Comparison of ENCODE assay signal across 8 cellular contexts in genomic region chr6:27471365-27472115, GRCh38. TPM values are rescaled to one million over a fixed set of nuclear protein-coding genes. Genes with fewer than 3 reads are reported as not detected.
DNase-seq lines count a peak whose midpoint lies in the region; ATAC-seq and TF ChIP-seq lines count a peak whose summit lies in the region.

No MANE protein-coding gene starts in this region.

- peaks cover 50% of the 10 kb centered on the region for H3K36me3 Mint-ChIP-seq in activated CD4-positive, alpha-beta T cell treated with anti-CD3 and anti-CD28 coated beads, Interleukin-2, amount 10 ng/mL, durations not matched to agents 24 days and 14 days (ENCODE audit: low read depth)
- H3K36me3 Mint-ChIP-seq in WTC11, result peaks cover 20% of the 10 kb centered on the region

- peaks cover 8% of the 10 kb centered on the region for H3K4me1 ChIP-seq in iPS-18a (ENCODE audit: control insufficient read depth, low read depth, low read length)
- peaks cover 5% of the 10 kb centered on the region for H3K4me1 ChIP-seq in testis

- H3K27me3 Mint-ChIP-seq in activated CD4-positive, alpha-beta T cell treated with anti-CD3 and anti-CD28 coated beads, Interleukin-2, amount 10 ng/mL, durations not matched to agents 24 days and 14 days, result peaks cover 2% of the 10 kb centered on the region
- H3K27me3 Mint-ChIP-seq in WTC11 (ENCODE audit: low read depth), result no peaks in the 10 kb centered on the region

- H3K27ac ChIP-seq in iPS-18a (ENCODE audit: low read length) (no peak overlapping the region), testis (peak overlapping the region; percentile 88 to 90)

- CTCF ChIA-PET in WTC11 (lab: Charles Lee), result interaction anchor here (1.4 to 2.2 kb wide), 2 partner anchors 24 to 47 kb away, joined by 4 to 10 read pairs; no protein-coding TSS in a partner anchor

- H3K27me3 ChIP-seq in iPS-18a (ENCODE audit: control insufficient read depth, insufficient read depth, low read length), result no peaks in the 10 kb centered on the region
- H3K27me3 ChIP-seq in testis, result no peaks in the 10 kb centered on the region

- H3K36me3 ChIP-seq in iPS-18a (ENCODE audit: control insufficient read depth, low read depth, low read length) (no peaks in the 10 kb centered on the region), testis (ENCODE audit: low read depth, missing control alignments) (no peaks in the 10 kb centered on the region)

- peak overlapping the region; percentile 98 for H3K27ac Mint-ChIP-seq in activated CD4-positive, alpha-beta T cell treated with anti-CD3 and anti-CD28 coated beads, Interleukin-2, amount 10 ng/mL, durations not matched to agents 24 days and 14 days
- peak overlapping the region; percentile 96 for H3K27ac Mint-ChIP-seq in WTC11

- H3K9me3 ChIP-seq in iPS-18a (ENCODE audit: control insufficient read depth, low read depth, low read length), result no peaks in the 10 kb centered on the region
- no peaks in the 10 kb centered on the region for H3K9me3 ChIP-seq in testis

- peak overlapping the region; percentile 89 for H3K9ac ChIP-seq in iPS-18a (ENCODE audit: low read length)

- peaks cover 18% of the 10 kb centered on the region for H3K9me3 Mint-ChIP-seq in activated CD4-positive, alpha-beta T cell treated with anti-CD3 and anti-CD28 coated beads, Interleukin-2, amount 10 ng/mL, durations not matched to agents 24 days and 14 days
- H3K9me3 Mint-ChIP-seq in WTC11, result no peaks in the 10 kb centered on the region

- ATAC-seq in WTC11, result no peak
- no peak for ATAC-seq in omental fat pad (ENCODE audit: low FRiP score)
- ATAC-seq in HG03280 (IDR thresholded peaks at IDR 0.05; ENCODE audit: unreplicated experiment), result no peak

- H3K4me3 ChIP-seq in iPS-18a (ENCODE audit: low read length), result peak overlapping the region; percentile 69
- peak overlapping the region; percentile 85 to 98 for H3K4me3 ChIP-seq in testis

- no peak for DNase-seq in activated CD4-positive, alpha-beta T cell treated with anti-CD3 and anti-CD28 coated beads, Interleukin-2, amount 10 ng/mL, durations not matched to agents 24 days and 14 days
- no peak for DNase-seq in activated CD4-positive, alpha-beta T cell treated with anti-CD3 and anti-CD28 coated beads for 4 hours
- DNase-seq in WTC11 (ENCODE audit: low spot score), result no peak
- DNase-seq in testis, result no peak
- DNase-seq in omental fat pad (ENCODE audit: low spot score), result no peak
- no peak for DNase-seq in central memory CD4-positive, alpha-beta T cell

- H3K4me1 Mint-ChIP-seq in activated CD4-positive, alpha-beta T cell treated with anti-CD3 and anti-CD28 coated beads, Interleukin-2, amount 10 ng/mL, durations not matched to agents 24 days and 14 days, result peaks cover 43% of the 10 kb centered on the region
- peaks cover 25% of the 10 kb centered on the region for H3K4me1 Mint-ChIP-seq in WTC11

- peak overlapping the region; percentile 89 for H3K4me3 Mint-ChIP-seq in activated CD4-positive, alpha-beta T cell treated with anti-CD3 and anti-CD28 coated beads, Interleukin-2, amount 10 ng/mL, durations not matched to agents 24 days and 14 days
- peak overlapping the region; percentile 88 for H3K4me3 Mint-ChIP-seq in WTC11

- WGBS in testis, 2 donors, result 42 to 49% methylated on average over 6 of the region's 6 CpGs

- POLR2A ChIA-PET in WTC11 (lab: Charles Lee), result no interaction called here

- intact Hi-C loops in activated CD4-positive, alpha-beta T cell treated with anti-CD3 and anti-CD28 coated beads, Interleukin-2, amount 10 ng/mL, durations not matched to agents 24 days and 14 days (cut with micrococcal nuclease), result loop anchor here (2.0 to 10.0 kb wide), 4 partner anchors 83 to 1423 kb away; partner anchors contain the start of genes ABT1 and ZNF391
- intact Hi-C loops in testis (cut with DNase I; ENCODE audit: low total_unique reads), result no loop called here

- TF ChIP-seq CTCF in WTC11 (IDR thresholded peaks at IDR 0.05) (no peak), testis (IDR thresholded peaks at IDR 0.05) (no peak), omental fat pad (IDR thresholded peaks at IDR 0.05) (no peak)

- no peak for TF ChIP-seq POLR2A in testis (IDR thresholded peaks at IDR 0.05)

TF ChIP-seq in WTC11, 78 proteins besides CTCF, POLR2A, EP300 and RAD21 (continues in another document):
- TF ChIP-seq GABPB1 (CRISPR knock-in tag; IDR thresholded peaks at IDR 0.05) (no peak), NR1H2 (CRISPR knock-in tag; IDR thresholded peaks at IDR 0.05) (no peak), ELF4 (CRISPR knock-in tag; IDR thresholded peaks at IDR 0.05; ENCODE audit: low read depth) (no peak), IRF2 (CRISPR knock-in tag; IDR thresholded peaks at IDR 0.05; ENCODE audit: borderline replicate concordance, low read depth) (no peak), MXD4 (CRISPR knock-in tag; IDR thresholded peaks at IDR 0.05; ENCODE audit: borderline replicate concordance) (no peak), USF2 (CRISPR knock-in tag; IDR thresholded peaks at IDR 0.05) (no peak), RELA (CRISPR knock-in tag; IDR thresholded peaks at IDR 0.05; ENCODE audit: borderline replicate concordance) (no peak), HMGA2 (CRISPR knock-in tag; IDR thresholded peaks at IDR 0.05) (no peak), GTF2I (CRISPR knock-in tag; conservative IDR thresholded peaks at IDR 0.05) (no peak), ETV6 (CRISPR knock-in tag; IDR thresholded peaks at IDR 0.05) (no peak), ZNF532 (CRISPR knock-in tag; IDR thresholded peaks at IDR 0.05; ENCODE audit: borderline replicate concordance) (no peak)

RNA-seq across cellular contexts. Expression of gene ZNF184, which starts 1.4 kb away (rescaled TPM):
- 7.9 and 8.2 TPM in 2 replicates for total RNA-seq in activated CD4-positive, alpha-beta T cell treated with anti-CD3 and anti-CD28 coated beads, Interleukin-2, amount 10 ng/mL, durations not matched to agents 24 days and 14 days
- total RNA-seq in WTC11 (2021) (6.7 to 7.1 TPM (median 7.0 TPM) in 3 replicates), testis (10 to 100 TPM; 11.9 to 17.5 TPM), omental fat pad (1 to 10 TPM; 2.5 to 9.3 (median 5.5) TPM)
- polyA plus RNA-seq in testis (ENCODE audit: insufficient read depth, low read depth, low replicate concordance), result 11.4 TPM
